ENCODE assay signal across 4 cellular contexts in genomic region chr16:8899709-8900317, GRCh38.
TF ChIP-seq lines count a peak whose summit lies in the region.

No MANE protein-coding gene starts in this region.

TF ChIP-seq in SK-N-SH, 30 proteins besides CTCF, POLR2A, EP300 and RAD21:
- TF ChIP-seq EZH2phosphoT487 (IDR thresholded peaks at IDR 0.05; ENCODE audit: borderline replicate concordance, low read depth) = no peak
- TF ChIP-seq FOSL2 (IDR thresholded peaks at IDR 0.05; ENCODE audit: borderline replicate concordance, low read depth) = no peak
- no peak for TF ChIP-seq TAF1 (IDR thresholded peaks at IDR 0.05; ENCODE audit: borderline replicate concordance, low read depth, low read length)
- no peak for TF ChIP-seq IRF3 (IDR thresholded peaks at IDR 0.05; ENCODE audit: low read depth, low read length)
- no peak for TF ChIP-seq FOXM1 (IDR thresholded peaks at IDR 0.05; ENCODE audit: low read depth)
- no peak for TF ChIP-seq GABPA (IDR thresholded peaks at IDR 0.05; ENCODE audit: low read depth)
- TF ChIP-seq RCOR1 (IDR thresholded peaks at IDR 0.05; ENCODE audit: low read length) = no peak
- no peak for TF ChIP-seq ELF1 (IDR thresholded peaks at IDR 0.05)
- no peak for TF ChIP-seq SIN3A (IDR thresholded peaks at IDR 0.05; ENCODE audit: borderline replicate concordance, low read depth, low read length)
- TF ChIP-seq MEF2A (IDR thresholded peaks at IDR 0.05; ENCODE audit: borderline replicate concordance, low read depth) = no peak
- TF ChIP-seq PBX3 (IDR thresholded peaks at IDR 0.05) = no peak

TF ChIP-seq in SK-N-SH treated with all-trans-retinoic acid at 6 μM for 48 hours, 23 proteins besides CTCF, POLR2A, EP300 and RAD21:
- no peak for TF ChIP-seq ESRRG (CRISPR knock-in tag; IDR thresholded peaks at IDR 0.05)
- TF ChIP-seq ZFP30 (CRISPR knock-in tag; IDR thresholded peaks at IDR 0.05) = no peak
- TF ChIP-seq ZNF70 (CRISPR knock-in tag; IDR thresholded peaks at IDR 0.05) = no peak
- no peak for TF ChIP-seq OSR1 (CRISPR knock-in tag; IDR thresholded peaks at IDR 0.05)
- no peak for TF ChIP-seq SNAI2 (CRISPR knock-in tag; IDR thresholded peaks at IDR 0.05)

TF ChIP-seq in HCT116, 20 proteins besides CTCF, POLR2A, EP300 and RAD21:
- no peak for TF ChIP-seq ELF1 (IDR thresholded peaks at IDR 0.05; ENCODE audit: borderline replicate concordance, low read depth)
- TF ChIP-seq SP1 (IDR thresholded peaks at IDR 0.05; ENCODE audit: low read depth) = no peak
- no peak for TF ChIP-seq EGR1 (IDR thresholded peaks at IDR 0.05; ENCODE audit: low read depth)
- TF ChIP-seq ZFX (IDR thresholded peaks at IDR 0.05) = no peak
- TF ChIP-seq FOSL1 (IDR thresholded peaks at IDR 0.05; ENCODE audit: low read depth) = no peak
- TF ChIP-seq EZH2phosphoT487 (IDR thresholded peaks at IDR 0.05; ENCODE audit: borderline replicate concordance) = no peak
- TF ChIP-seq SRF (IDR thresholded peaks at IDR 0.05; ENCODE audit: low read depth) = no peak
- TF ChIP-seq ZBTB33 (IDR thresholded peaks at IDR 0.05; ENCODE audit: extremely low read depth, insufficient replicate concordance, low read length) = no peak
- no peak for TF ChIP-seq EZH2 (IDR thresholded peaks at IDR 0.05)

TF ChIP-seq in WTC11, 78 proteins besides CTCF, POLR2A, EP300 and RAD21:
- TF ChIP-seq PRRX2 (CRISPR knock-in tag; IDR thresholded peaks at IDR 0.05) (no peak), ZNF317 (CRISPR knock-in tag; IDR thresholded peaks at IDR 0.05; ENCODE audit: borderline replicate concordance, low read depth) (no peak), FOXK1 (CRISPR knock-in tag; IDR thresholded peaks at IDR 0.05) (no peak), ZBTB43 (CRISPR knock-in tag; IDR thresholded peaks at IDR 0.05) (no peak), CREM (CRISPR knock-in tag; IDR thresholded peaks at IDR 0.05) (no peak), ZNF219 (CRISPR knock-in tag; IDR thresholded peaks at IDR 0.05; ENCODE audit: borderline replicate concordance) (no peak), CREB1 (CRISPR knock-in tag; IDR thresholded peaks at IDR 0.05) (no peak), SMAD4 (CRISPR knock-in tag; IDR thresholded peaks at IDR 0.05) (no peak), ZNF425 (CRISPR knock-in tag; conservative IDR thresholded peaks at IDR 0.05) (no peak), USF2 (CRISPR knock-in tag; IDR thresholded peaks at IDR 0.05) (no peak), NR1H2 (CRISPR knock-in tag; IDR thresholded peaks at IDR 0.05) (no peak), ETV6 (CRISPR knock-in tag; IDR thresholded peaks at IDR 0.05) (no peak), JUN (CRISPR knock-in tag; IDR thresholded peaks at IDR 0.05) (no peak), TEAD4 (CRISPR knock-in tag; IDR thresholded peaks at IDR 0.05) (no peak), OVOL2 (CRISPR knock-in tag; IDR thresholded peaks at IDR 0.05; ENCODE audit: borderline replicate concordance) (no peak), ZNF138 (CRISPR knock-in tag; conservative IDR thresholded peaks at IDR 0.05) (no peak), ELF4 (CRISPR knock-in tag; IDR thresholded peaks at IDR 0.05; ENCODE audit: low read depth) (no peak), ZNF416 (CRISPR knock-in tag; IDR thresholded peaks at IDR 0.05) (no peak), HMGA2 (CRISPR knock-in tag; IDR thresholded peaks at IDR 0.05) (no peak), MXD4 (CRISPR knock-in tag; IDR thresholded peaks at IDR 0.05; ENCODE audit: borderline replicate concordance) (no peak)
TF ChIP-seq in WTC11: peak in this region for 0.
